Comparison of ENCODE assay signal across 19 cellular contexts in the genomic region with DNA sequence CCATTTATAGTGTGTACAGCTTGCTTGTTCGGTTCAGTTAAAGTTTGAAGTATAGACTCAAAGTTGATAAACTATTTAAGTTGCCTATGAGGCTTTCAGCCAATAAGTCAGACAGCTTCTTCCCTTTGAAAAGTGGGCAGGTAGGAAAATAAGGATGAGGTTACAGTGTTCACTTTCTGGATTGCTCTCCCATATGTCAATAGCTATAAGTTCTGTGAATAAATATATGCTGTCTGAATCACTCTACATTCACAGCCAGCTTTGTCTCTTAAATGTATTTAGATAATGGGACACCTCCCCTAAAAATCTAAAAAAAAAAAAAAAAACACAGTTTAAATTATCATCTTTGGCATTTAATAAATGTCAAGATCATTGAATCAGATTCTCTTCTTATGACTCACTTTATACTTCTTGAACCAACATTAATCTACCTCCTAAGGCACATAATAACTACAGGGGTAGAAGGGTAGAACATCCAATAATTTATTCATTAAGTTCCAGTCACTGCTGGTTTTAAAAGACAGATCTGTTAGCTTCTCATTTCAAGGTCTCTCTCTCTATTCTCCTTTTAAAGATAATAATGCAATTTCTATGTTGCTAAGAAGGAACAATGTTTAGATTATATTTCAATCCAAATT.
DNase-seq lines count a peak whose midpoint lies in the region; ATAC-seq and TF ChIP-seq lines count a peak whose summit lies in the region.
"Had no signal": no experiment of that assay in that cellular context is flagged by ENCODE, and none has a peak within 500 bp of the region (broad histone marks: within the 10 kb centered on the region; RNA-seq: fewer than 3 reads in every experiment).

No MANE protein-coding gene starts in this region.

- H3K36me3 ChIP-seq in SK-N-SH (replicated peaks in 1 of 2; ENCODE audit: control insufficient read depth in 1 of 2, insufficient read depth in 2 of 2, low read length in 1 of 2): no peaks in the 10 kb centered on the region

- H3K9me2 ChIP-seq in SK-N-SH: no peaks in the 10 kb centered on the region

- no peaks in the 10 kb centered on the region for H3K4me1 Mint-ChIP-seq in activated CD8-positive, alpha-beta T cell treated with anti-CD3 and anti-CD28 coated beads for 36 hours (ENCODE audit: low read depth)
- H3K4me1 Mint-ChIP-seq in activated CD8-positive, alpha-beta T cell treated with anti-CD3 and anti-CD28 coated beads, Interleukin-2, amount 10 ng/mL, durations not matched to agents 7 days and 5 days (ENCODE audit: low read depth): no peaks in the 10 kb centered on the region
- H3K4me1 Mint-ChIP-seq: CD4-positive, alpha-beta memory T cell had no signal

- H3K4me2 ChIP-seq in SK-N-SH: no peak overlapping the region

- ATAC-seq in activated CD8-positive, alpha-beta T cell treated with anti-CD3 and anti-CD28 coated beads for 36 hours: peak; percentile 24
- ATAC-seq in activated CD8-positive, alpha-beta T cell treated with anti-CD3 and anti-CD28 coated beads, Interleukin-2, amount 10 ng/mL, durations not matched to agents 7 days and 5 days: no peak
- ATAC-seq in GM21515 (IDR thresholded peaks at IDR 0.05; ENCODE audit: unreplicated experiment): no peak
- no peak for ATAC-seq in HG03025 (IDR thresholded peaks at IDR 0.05; ENCODE audit: low FRiP score, unreplicated experiment)

- no peak for DNase-seq in activated CD8-positive, alpha-beta T cell treated with anti-CD3 and anti-CD28 coated beads for 36 hours
- no peak for DNase-seq in activated CD8-positive, alpha-beta T cell treated with anti-CD3 and anti-CD28 coated beads, Interleukin-2, amount 10 ng/mL, durations not matched to agents 7 days and 5 days
- DNase-seq in LNCaP clone FGC (ENCODE audit: low read depth) (peak; percentile 71), SK-N-SH (no peak), activated T-cell treated with anti-CD3 and anti-CD28 coated beads for 4 hours (no peak)
- DNase-seq: 8988T; C1 segment of cervical spinal cord; Calu3; CD4-positive, alpha-beta memory T cell; COR-L47; DMS53; DMS79 treated with DMSO at 0.1 percent for 48 hours; GF-D8; GM23248; H7; HCEC 1CT had no signal

- H3K4me1 ChIP-seq in SK-N-SH (ENCODE audit: control insufficient read depth in 1 of 2, insufficient read depth in 2 of 2, low read depth in 1 of 2, low read length in 1 of 2): peaks cover 0 to 9% of the 10 kb centered on the region in 2 experiments; a peak in 1 of 4 replicates

- H3K27ac Mint-ChIP-seq in activated CD8-positive, alpha-beta T cell treated with anti-CD3 and anti-CD28 coated beads for 36 hours: no peak overlapping the region
- no peak overlapping the region for H3K27ac Mint-ChIP-seq in activated CD8-positive, alpha-beta T cell treated with anti-CD3 and anti-CD28 coated beads, Interleukin-2, amount 10 ng/mL, durations not matched to agents 7 days and 5 days
- H3K27ac Mint-ChIP-seq: CD4-positive, alpha-beta memory T cell had no signal

- H3K27me3 Mint-ChIP-seq in activated CD8-positive, alpha-beta T cell treated with anti-CD3 and anti-CD28 coated beads for 36 hours: peaks cover 8% of the 10 kb centered on the region
- peaks cover 8% of the 10 kb centered on the region for H3K27me3 Mint-ChIP-seq in activated CD8-positive, alpha-beta T cell treated with anti-CD3 and anti-CD28 coated beads, Interleukin-2, amount 10 ng/mL, durations not matched to agents 7 days and 5 days (ENCODE audit: low read depth)

- no peak for TF ChIP-seq RAD21 in SK-N-SH (IDR thresholded peaks at IDR 0.05; ENCODE audit: low read length)

- H3K9me3 Mint-ChIP-seq in activated CD8-positive, alpha-beta T cell treated with anti-CD3 and anti-CD28 coated beads for 36 hours: no peaks in the 10 kb centered on the region
- no peaks in the 10 kb centered on the region for H3K9me3 Mint-ChIP-seq in activated CD8-positive, alpha-beta T cell treated with anti-CD3 and anti-CD28 coated beads, Interleukin-2, amount 10 ng/mL, durations not matched to agents 7 days and 5 days (ENCODE audit: insufficient read depth)

- no peaks in the 10 kb centered on the region for H3K79me2 ChIP-seq in SK-N-SH (ENCODE audit: insufficient read depth)

- no peaks in the 10 kb centered on the region for H3K9me3 ChIP-seq in SK-N-SH

- no peak overlapping the region for H2AFZ ChIP-seq in SK-N-SH (ENCODE audit: low read depth)
- H2AFZ ChIP-seq: GM23248 had no signal

- 16% methylated on average over 1 of the region's 1 CpG for WGBS in SK-N-SH (ENCODE audit: low lambda C conversion rate)

- POLR2A ChIA-PET in activated CD8-positive, alpha-beta T cell treated with anti-CD3 and anti-CD28 coated beads for 36 hours (lab: Charles Lee): no interaction called here
- POLR2A ChIA-PET in activated CD8-positive, alpha-beta T cell treated with anti-CD3 and anti-CD28 coated beads, Interleukin-2, amount 10 ng/mL, durations not matched to agents 7 days and 5 days (lab: Charles Lee): no interaction called here
- POLR2A ChIA-PET in SK-N-SH (lab: Yijun Ruan, JAX): no interaction called here

- H3K4me3 ChIP-seq in LNCaP clone FGC (ENCODE audit: low read depth, low read length): no peak overlapping the region
- no peak overlapping the region for H3K4me3 ChIP-seq in SK-N-SH (ENCODE audit: low read depth in 2 of 2, low read length in 1 of 2)
- H3K4me3 ChIP-seq: GM23248 had no signal

- H3K27ac ChIP-seq in 22Rv1 (peak overlapping the region; percentile 60), SK-N-SH (ENCODE audit: low read depth in 2 of 2, low read length in 1 of 2) (no peak overlapping the region)
- H3K27ac ChIP-seq: GM23248 had no signal

- no peaks in the 10 kb centered on the region for H4K20me1 ChIP-seq in SK-N-SH (ENCODE audit: insufficient read depth)

- intact Hi-C loops in activated CD8-positive, alpha-beta T cell treated with anti-CD3 and anti-CD28 coated beads for 36 hours (cut with micrococcal nuclease): no loop called here

- no peak overlapping the region for H3K4me3 Mint-ChIP-seq in activated CD8-positive, alpha-beta T cell treated with anti-CD3 and anti-CD28 coated beads for 36 hours
- H3K4me3 Mint-ChIP-seq in activated CD8-positive, alpha-beta T cell treated with anti-CD3 and anti-CD28 coated beads, Interleukin-2, amount 10 ng/mL, durations not matched to agents 7 days and 5 days: no peak overlapping the region
- H3K4me3 Mint-ChIP-seq: CD4-positive, alpha-beta memory T cell had no signal

- no peak overlapping the region for H3K9ac ChIP-seq in SK-N-SH
- H3K9ac ChIP-seq: GM23248 had no signal

- H3K36me3 Mint-ChIP-seq in activated CD8-positive, alpha-beta T cell treated with anti-CD3 and anti-CD28 coated beads for 36 hours (ENCODE audit: low read depth): no peaks in the 10 kb centered on the region
- H3K36me3 Mint-ChIP-seq in activated CD8-positive, alpha-beta T cell treated with anti-CD3 and anti-CD28 coated beads, Interleukin-2, amount 10 ng/mL, durations not matched to agents 7 days and 5 days (ENCODE audit: low read depth): no peaks in the 10 kb centered on the region
- H3K36me3 Mint-ChIP-seq: CD4-positive, alpha-beta memory T cell had no signal

- peak in 1 of 2 experiments; percentile 40; a peak in 1 of 4 replicates for TF ChIP-seq EP300 in SK-N-SH (IDR thresholded peaks at IDR 0.05; ENCODE audit: borderline replicate concordance in 1 of 2, low read depth in 1 of 2, low read length in 1 of 2)

- no peaks in the 10 kb centered on the region for H3K27me3 ChIP-seq in SK-N-SH (ENCODE audit: insufficient read depth)

- no peak for TF ChIP-seq CTCF in activated CD8-positive, alpha-beta T cell treated with anti-CD3 and anti-CD28 coated beads for 36 hours (IDR thresholded peaks at IDR 0.05)
- TF ChIP-seq CTCF in 22Rv1 (IDR thresholded peaks at IDR 0.05): no peak
- no peak for TF ChIP-seq CTCF in LNCaP clone FGC (IDR thresholded peaks at IDR 0.05; ENCODE audit: control insufficient read depth, extremely low read depth, insufficient read depth)
- TF ChIP-seq CTCF in SK-N-SH (IDR thresholded peaks at IDR 0.05): no peak

- CTCF ChIA-PET in activated CD8-positive, alpha-beta T cell treated with anti-CD3 and anti-CD28 coated beads for 36 hours (lab: Charles Lee): interaction anchor here (1.2 to 1.5 kb wide), 2 partner anchors 18 to 67 kb away, joined by 4 to 6 read pairs; no protein-coding TSS in a partner anchor
- CTCF ChIA-PET in activated CD8-positive, alpha-beta T cell treated with anti-CD3 and anti-CD28 coated beads, Interleukin-2, amount 10 ng/mL, durations not matched to agents 7 days and 5 days (lab: Charles Lee): interaction anchor here (1.4 to 1.6 kb wide), 2 partner anchors 31 to 882 kb away, joined by 3 to 4 read pairs; no protein-coding TSS in a partner anchor
- CTCF ChIA-PET in SK-N-SH (lab: Yijun Ruan, JAX): interaction anchor here (1.0 kb wide), 1 partner anchor 14 kb away, joined by 3 read pairs; no protein-coding TSS in a partner anchor

- H3F3A ChIP-seq in SK-N-SH (replicated peaks; ENCODE audit: insufficient read depth): peaks cover 5% of the 10 kb centered on the region

TF ChIP-seq in SK-N-SH, 30 proteins besides CTCF, POLR2A, EP300 and RAD21:
- TF ChIP-seq TCF12 (IDR thresholded peaks at IDR 0.05) (0 out of 2 replicates have a peak, but pooled peaks have one; percentile 18), MEF2A (IDR thresholded peaks at IDR 0.05; ENCODE audit: borderline replicate concordance, low read depth) (no peak), FOSL2 (IDR thresholded peaks at IDR 0.05; ENCODE audit: borderline replicate concordance, low read depth) (peak; percentile 27; the same call in 1 of the 2 replicates), JUND (IDR thresholded peaks at IDR 0.05) (peak; percentile 26)
TF ChIP-seq in SK-N-SH: peak in this region for 3.
